17 cellular contexts compared by ENCODE assay signal in genomic region chr6:108594640-108595039, GRCh38. TPM values are rescaled to one million over a fixed set of nuclear protein-coding genes. Genes with fewer than 3 reads are reported as not detected.
DNase-seq lines count a peak whose midpoint lies in the region; ATAC-seq, FAIRE-seq and TF ChIP-seq lines count a peak whose summit lies in the region.
"Had no signal": no experiment of that assay in that cellular context is flagged by ENCODE, and none has a peak within 500 bp of the region (broad histone marks: within the 10 kb centered on the region; RNA-seq: fewer than 3 reads in every experiment).

No MANE protein-coding gene starts in this region.

- H3K9ac ChIP-seq in PC-3 (ENCODE audit: low read length) = no peak overlapping the region
- no peak overlapping the region; a peak in 1 of 7 replicates for H3K9ac ChIP-seq in H1 (replicated peaks in 1 of 4; ENCODE audit: extremely low read depth in 1 of 4, low read depth in 3 of 4, low read length in 3 of 4)
- H3K9ac ChIP-seq in mesenchymal stem cell (ENCODE audit: low read length) = no peak overlapping the region
- H3K9ac ChIP-seq: GM23248 had no signal

- H3K23ac ChIP-seq in H1 (ENCODE audit: insufficient read length) = no peak overlapping the region
- H3K23ac ChIP-seq in mesenchymal stem cell (ENCODE audit: low read length in 2 of 2) = no peak overlapping the region

- H4K20me1 ChIP-seq in PC-3 (ENCODE audit: low read length) (peaks cover 21% of the 10 kb centered on the region; the same call in 1 of the 2 replicates), H1 (replicated peaks in 1 of 2; ENCODE audit: control insufficient read depth in 1 of 2, insufficient read depth in 2 of 2, low read length in 2 of 2) (peaks cover 0 to 2% of the 10 kb centered on the region in 2 experiments)

- no peak for ATAC-seq in PC-3
- ATAC-seq: stimulated activated effector memory CD8-positive, alpha-beta T cell treated with anti-CD3 and anti-CD28 coated beads, Interleukin-12 subunit alpha, Interleukin-12 subunit beta, amount 100 ng/mL, for 72 hours had no signal

- H3K23me2 ChIP-seq in H1 (ENCODE audit: low read depth, low read length) = no peaks in the 10 kb centered on the region

- H3K4me3 ChIP-seq in PC-3 (ENCODE audit: low read length) (no peak overlapping the region), H1 (ENCODE audit: extremely low read depth in 1 of 4, insufficient read depth in 2 of 4, low read depth in 3 of 4, low read length in 4 of 4) (no peak overlapping the region), mesenchymal stem cell (ENCODE audit: insufficient read depth in 1 of 2, low read depth in 1 of 2, low read length in 2 of 2) (no peak overlapping the region), tibial artery (no peak overlapping the region)
- no peak overlapping the region for H3K4me3 ChIP-seq in CD4-positive, alpha-beta memory T cell (ENCODE audit: low read length in 2 of 2)
- H3K4me3 ChIP-seq: adrenal gland, GM23248 had no signal

- H3K79me2 ChIP-seq in PC-3 (ENCODE audit: low read length) (peaks cover 99% of the 10 kb centered on the region), H1 (ENCODE audit: control insufficient read depth in 1 of 2, insufficient read depth in 2 of 2, low read length in 2 of 2) (peaks cover 0 to 91% of the 10 kb centered on the region in 2 experiments; a peak in 2 of 4 replicates)

- H4K91ac ChIP-seq in H1 (replicated peaks; ENCODE audit: insufficient read length, low read length) = no peak overlapping the region
- H4K91ac ChIP-seq in mesenchymal stem cell (ENCODE audit: low read length) = no peak overlapping the region

- no peak overlapping the region for H3K27ac ChIP-seq in PC-3 (ENCODE audit: low read length)
- H3K27ac ChIP-seq in H1 (ENCODE audit: low read depth, low read length) = no peak overlapping the region
- no peak overlapping the region for H3K27ac ChIP-seq in mesenchymal stem cell (ENCODE audit: low read length, poor library complexity, severe bottlenecking)
- H3K27ac ChIP-seq in tibial artery = peak overlapping the region; percentile 69 to 83
- H3K27ac ChIP-seq in CD4-positive, alpha-beta memory T cell (ENCODE audit: low read depth, low read length) = no peak overlapping the region
- H3K27ac ChIP-seq: GM23248 had no signal

- H3K56ac ChIP-seq in H1 (replicated peaks; ENCODE audit: insufficient read length, low read depth, low read length) = no peak overlapping the region

- no peak overlapping the region for H3K4me2 ChIP-seq in PC-3 (ENCODE audit: low read length)
- no peak overlapping the region for H3K4me2 ChIP-seq in H1 (ENCODE audit: insufficient read depth in 1 of 2, low read depth in 2 of 2, low read length in 2 of 2)
- H3K4me2 ChIP-seq in mesenchymal stem cell (ENCODE audit: low read length, poor library complexity, severe bottlenecking) = no peak overlapping the region

- H2BK15ac ChIP-seq in H1 (ENCODE audit: low read length) = no peak overlapping the region
- no peak overlapping the region for H2BK15ac ChIP-seq in mesenchymal stem cell (ENCODE audit: low read depth, poor library complexity, severe bottlenecking)

- H3K18ac ChIP-seq in H1 (ENCODE audit: extremely low read depth, low read length) (peak overlapping the region; percentile 74; the same call in 1 of the 2 replicates), mesenchymal stem cell (ENCODE audit: low read depth in 1 of 2, low read length in 2 of 2) (no peak overlapping the region)

- no peaks in the 10 kb centered on the region for H3K9me3 Mint-ChIP-seq in CD4-positive, alpha-beta memory T cell
- no peaks in the 10 kb centered on the region for H3K9me3 Mint-ChIP-seq in immature natural killer cell
- H3K9me3 Mint-ChIP-seq: stimulated activated effector memory CD8-positive, alpha-beta T cell treated with anti-CD3 and anti-CD28 coated beads, Interleukin-12 subunit alpha, Interleukin-12 subunit beta, amount 100 ng/mL, for 72 hours had no signal

- H3K27me3 Mint-ChIP-seq in CD4-positive, alpha-beta memory T cell = no peaks in the 10 kb centered on the region
- H3K27me3 Mint-ChIP-seq in immature natural killer cell (ENCODE audit: low read depth in 3 of 3) = peaks cover 0 to 4% (median 0%) of the 10 kb centered on the region in 3 donors
- H3K27me3 Mint-ChIP-seq: CD4-positive, CD25-positive, alpha-beta regulatory T cell had no signal

- H2BK20ac ChIP-seq in H1 (ENCODE audit: low read length) = no peak overlapping the region

- H3K36me3 ChIP-seq in PC-3 (ENCODE audit: low read depth, low read length) (no peaks in the 10 kb centered on the region), H1 (ENCODE audit: control insufficient read depth in 2 of 4, insufficient read depth in 4 of 4, low read length in 3 of 4) (no peaks in the 10 kb centered on the region), mesenchymal stem cell (ENCODE audit: control insufficient read depth in 1 of 2, insufficient read depth in 2 of 2, low read depth in 1 of 2, low read length in 2 of 2) (no peaks in the 10 kb centered on the region), tibial artery (no peaks in the 10 kb centered on the region)
- H3K36me3 ChIP-seq in CD4-positive, alpha-beta memory T cell (ENCODE audit: insufficient read depth, low read length) = no peaks in the 10 kb centered on the region
- H3K36me3 ChIP-seq: adrenal gland had no signal

- H2BK5ac ChIP-seq in H1 (ENCODE audit: low read depth, low read length) = no peak overlapping the region
- H2BK5ac ChIP-seq in mesenchymal stem cell (ENCODE audit: low read depth, low read length, poor library complexity, severe bottlenecking) = no peak overlapping the region

- no peak overlapping the region for H2AFZ ChIP-seq in PC-3 (ENCODE audit: low read length)
- H2AFZ ChIP-seq in H1 (ENCODE audit: low read length) = no peak overlapping the region
- H2AFZ ChIP-seq in mesenchymal stem cell (ENCODE audit: low read depth, low read length) = no peak overlapping the region
- H2AFZ ChIP-seq: GM23248 had no signal

- intact Hi-C loops in PC-3 (cut with micrococcal nuclease) (no loop called here), tibial artery (cut with DNase I; ENCODE audit: low total_unique reads) (no loop called here)
- intact Hi-C loops in CD4-positive, alpha-beta memory T cell (cut with micrococcal nuclease) = loop anchor here (5.0 kb wide), 1 partner anchor 38 kb away; no protein-coding TSS in a partner anchor

- H3K9me3 ChIP-seq in PC-3 (ENCODE audit: low read length) (no peaks in the 10 kb centered on the region), H1 (ENCODE audit: insufficient read depth in 2 of 2, low read depth in 1 of 2, low read length in 1 of 2) (no peaks in the 10 kb centered on the region), mesenchymal stem cell (ENCODE audit: control insufficient read depth, low read length) (no peaks in the 10 kb centered on the region), tibial artery (no peaks in the 10 kb centered on the region)
- H3K9me3 ChIP-seq in CD4-positive, alpha-beta memory T cell (ENCODE audit: control insufficient read depth in 1 of 2, low read length in 2 of 2) = no peaks in the 10 kb centered on the region
- H3K9me3 ChIP-seq: adrenal gland had no signal

- H4K8ac ChIP-seq in H1 (ENCODE audit: extremely low read depth, insufficient read depth, low read length) (no peak overlapping the region), mesenchymal stem cell (ENCODE audit: low read length) (no peak overlapping the region)

- no peaks in the 10 kb centered on the region for H3K36me3 Mint-ChIP-seq in CD4-positive, alpha-beta memory T cell
- no peaks in the 10 kb centered on the region for H3K36me3 Mint-ChIP-seq in immature natural killer cell

- TF ChIP-seq EP300 in H1 (IDR thresholded peaks at IDR 0.05; ENCODE audit: borderline replicate concordance in 1 of 2, low read depth in 2 of 2, low read length in 2 of 2) = no peak

- peaks cover 8% of the 10 kb centered on the region for H3K4me1 ChIP-seq in PC-3 (ENCODE audit: insufficient read depth, low read length)
- peaks cover 0 to 6% (median 4%) of the 10 kb centered on the region in 4 experiments; a peak in 3 of 7 replicates for H3K4me1 ChIP-seq in H1 (replicated peaks in 1 of 4; ENCODE audit: control insufficient read depth in 3 of 4, insufficient read depth in 4 of 4, low read length in 3 of 4)
- peaks cover 15% of the 10 kb centered on the region for H3K4me1 ChIP-seq in mesenchymal stem cell (ENCODE audit: control insufficient read depth, insufficient read depth, low read depth, low read length)
- peaks cover 0 to 99% (median 91%) of the 10 kb centered on the region in 4 donors for H3K4me1 ChIP-seq in tibial artery
- peaks cover 23% of the 10 kb centered on the region for H3K4me1 ChIP-seq in CD4-positive, alpha-beta memory T cell (ENCODE audit: insufficient read depth, low read length)

- no peak overlapping the region for H4K5ac ChIP-seq in H1 (ENCODE audit: insufficient read length, low read depth, low read length)

- H3K27ac Mint-ChIP-seq in CD4-positive, alpha-beta memory T cell = peak overlapping the region in 1 of 7 donors; percentile 48
- H3K27ac Mint-ChIP-seq in immature natural killer cell = peak overlapping the region in 1 of 6 donors; percentile 36
- H3K27ac Mint-ChIP-seq: CD4-positive, CD25-positive, alpha-beta regulatory T cell; stimulated activated effector memory CD8-positive, alpha-beta T cell treated with anti-CD3 and anti-CD28 coated beads, Interleukin-12 subunit alpha, Interleukin-12 subunit beta, amount 100 ng/mL, for 72 hours had no signal

- H3K4ac ChIP-seq in H1 (replicated peaks; ENCODE audit: insufficient read length, low read depth, low read length) (no peak overlapping the region), mesenchymal stem cell (ENCODE audit: low read depth in 1 of 2, low read length in 2 of 2) (peak overlapping the region in 1 of 2 experiments; percentile 46)

- TF ChIP-seq CTCF in PC-3 (conservative IDR thresholded peaks at IDR 0.05; ENCODE audit: low read depth, low read length) = no peak
- no peak for TF ChIP-seq CTCF in H1 (IDR thresholded peaks at IDR 0.05; ENCODE audit: control extremely low read depth in 1 of 3, insufficient read depth in 1 of 3, low read depth in 1 of 3, low read length in 3 of 3)
- no peak for TF ChIP-seq CTCF in tibial artery (IDR thresholded peaks at IDR 0.05)

- no peak for TF ChIP-seq RAD21 in H1 (IDR thresholded peaks at IDR 0.05 in 1 of 2, conservative IDR thresholded peaks at IDR 0.05 in 1 of 2; ENCODE audit: low read depth in 2 of 2, low read length in 2 of 2)

- H3K14ac ChIP-seq in H1 (ENCODE audit: insufficient read length) = no peak overlapping the region
- peak overlapping the region in 1 of 2 experiments; percentile 92 for H3K14ac ChIP-seq in mesenchymal stem cell (ENCODE audit: low read length in 2 of 2)

- H3K27me3 ChIP-seq in PC-3 (ENCODE audit: low read length) (no peaks in the 10 kb centered on the region), H1 (replicated peaks in 1 of 4; ENCODE audit: control insufficient read depth in 3 of 4, extremely low read depth in 1 of 4, insufficient read depth in 3 of 4, low read length in 3 of 4) (no peaks in the 10 kb centered on the region), mesenchymal stem cell (ENCODE audit: control insufficient read depth in 1 of 2, insufficient read depth in 1 of 2, low read length in 2 of 2) (no peaks in the 10 kb centered on the region), tibial artery (no peaks in the 10 kb centered on the region)
- no peaks in the 10 kb centered on the region for H3K27me3 ChIP-seq in CD4-positive, alpha-beta memory T cell (ENCODE audit: insufficient read depth, low read length)
- H3K27me3 ChIP-seq: adrenal gland had no signal

- H3K79me1 ChIP-seq in H1 (ENCODE audit: low read depth, low read length) (peaks cover 6% of the 10 kb centered on the region; the same call in 1 of the 2 replicates), mesenchymal stem cell (replicated peaks; ENCODE audit: low read length, poor library complexity, severe bottlenecking) (no peaks in the 10 kb centered on the region)

- DNase-seq in PC-3 (peak; percentile 13), H1 (ENCODE audit: low read depth in 1 of 2, low spot score in 2 of 2) (no peak), mesenchymal stem cell (no peak), tibial artery (peak; percentile 57 to 81), NCI-H82 treated with DMSO at 0.1 percent for 48 hours (lab: John Stamatoyannopoulos, UW; ENCODE audit: unreplicated experiment) (no peak), immature natural killer cell (no peak)
- no peak for DNase-seq in CD4-positive, alpha-beta memory T cell
- no peak for DNase-seq in stimulated activated CD4-positive, alpha-beta T cell treated with anti-CD3 and anti-CD28 coated beads, Interleukin-2, amount 100 ng/mL, for 48 hours
- DNase-seq: adrenal gland; CD4-positive, CD25-positive, alpha-beta regulatory T cell; foreskin melanocyte; GM23248; kidney; NCI-H2081 treated with DMSO at 0.1 percent for 48 hours; stimulated activated CD4-positive, alpha-beta T cell treated with anti-CD3 and anti-CD28 coated beads, Interleukin-2, amount 100 ng/mL, for 24 hours; SW 1271 had no signal

- H2AK5ac ChIP-seq in H1 (ENCODE audit: low read depth, low read length) (no peak overlapping the region), mesenchymal stem cell (ENCODE audit: low read length, severe bottlenecking) (peak overlapping the region; percentile 44)

- TF ChIP-seq POLR2A in H1 (IDR thresholded peaks at IDR 0.05; ENCODE audit: control extremely low read depth in 1 of 2, low read depth in 2 of 2, low read length in 2 of 2) = no peak

- peaks cover 29 to 70% (median 49%) of the 10 kb centered on the region in 4 donors for H3K4me1 Mint-ChIP-seq in CD4-positive, alpha-beta memory T cell
- H3K4me1 Mint-ChIP-seq in immature natural killer cell = peaks cover 71 to 95% of the 10 kb centered on the region in 2 donors

- peak overlapping the region in 1 of 8 donors; percentile 16 for H3K4me3 Mint-ChIP-seq in CD4-positive, alpha-beta memory T cell
- peak overlapping the region in 2 of 5 donors; percentile 14 to 43 for H3K4me3 Mint-ChIP-seq in immature natural killer cell
- H3K4me3 Mint-ChIP-seq: CD4-positive, CD25-positive, alpha-beta regulatory T cell; stimulated activated effector memory CD8-positive, alpha-beta T cell treated with anti-CD3 and anti-CD28 coated beads, Interleukin-12 subunit alpha, Interleukin-12 subunit beta, amount 100 ng/mL, for 72 hours had no signal

- no TSS peak for BruUV-seq in PC-3 (replicated peaks; lab: Mats Ljungman, UMichigan)

- WGBS in H1 (ENCODE audit: extremely low coverage in 1 of 2, insufficient coverage in 1 of 2, insufficient read length in 1 of 2, insufficient replicate concordance in 2 of 2, low coverage in 1 of 2, low lambda C conversion rate in 2 of 2, missing lambda C conversion rate in 1 of 2), 2 experiments = 78% methylated on average over 4 of the region's 4 CpGs; no CpG with 5 or more reads in 1 of the 2 experiments
- WGBS in mesenchymal stem cell = 97% methylated on average over 2 of the region's 4 CpGs

- POLR2A ChIA-PET in PC-3 (lab: Charles Lee; ENCODE audit: unreplicated experiment) = interaction anchor here (0.5 kb wide), 1 partner anchor 399 kb away, joined by 19 read pairs; no protein-coding TSS in a partner anchor
- POLR2A ChIA-PET in H1 (lab: Charles Lee; ENCODE audit: partially characterized antibody) = interaction anchor here (0.7 kb wide), 2 partner anchors 9 to 34 kb away, joined by 3 read pairs; partner anchors contain the start of gene FOXO3
- POLR2A ChIA-PET in CD4-positive, alpha-beta memory T cell (lab: Charles Lee; ENCODE audit: partially characterized antibody) = no interaction called here

- H3K9me2 ChIP-seq in PC-3 (replicated peaks; ENCODE audit: low read length) = no peaks in the 10 kb centered on the region

- FAIRE-seq in H1 (lab: Jason Lieb, UNC) = no peak
- FAIRE-seq: kidney had no signal

- CTCF ChIA-PET in PC-3 (lab: Charles Lee) (no interaction called here), H1 (lab: Charles Lee; ENCODE audit: partially characterized antibody) (no interaction called here)
- CTCF ChIA-PET in CD4-positive, alpha-beta memory T cell (lab: Charles Lee; ENCODE audit: partially characterized antibody) = no interaction called here

- H2BK12ac ChIP-seq in H1 (ENCODE audit: low read depth, low read length) = no peak overlapping the region
- peak overlapping the region in 1 of 2 experiments; percentile 59 for H2BK12ac ChIP-seq in mesenchymal stem cell (ENCODE audit: low read length in 2 of 2)

- H3F3A ChIP-seq in PC-3 (ENCODE audit: low read length, unreplicated experiment) = no peaks in the 10 kb centered on the region

- no peak overlapping the region for H2BK120ac ChIP-seq in H1 (replicated peaks; ENCODE audit: low read depth, low read length)
- no peak overlapping the region for H2BK120ac ChIP-seq in mesenchymal stem cell (ENCODE audit: low read depth, low read length)

RNA-seq across cellular contexts. Expression of gene FOXO3, which starts 33.9 kb away (rescaled TPM):
- total RNA-seq in PC-3 (2014; rRNA removed) = 12.8 and 19.9 TPM in 2 replicates
- total RNA-seq in H1 (2021; fragmentation: NEBNext Ultra II Directional; extraction: Animal tissue kit (Norgen Biotek cat#: 25700)) = 19.3 and 20.2 TPM in 2 replicates
- polyA plus RNA-seq in H1 (2011; rRNA removed) (13.1 and 17.0 TPM in 2 replicates), immature natural killer cell (10 to 100 TPM; 20.3 to 41.3 (median 36.4) TPM)
- polyA plus RNA-seq in H1 (2011; cell fraction: cytosol; rRNA removed) = 11.8 TPM
- 18.4 TPM for polyA plus RNA-seq in H1 (2011; cell fraction: nucleus; rRNA removed)
- polyA plus RNA-seq in H1 (2012, experiment 1 of 2) = 8.1 to 9.8 TPM (median 9.7 TPM) in 4 replicates
- polyA plus RNA-seq in H1 (2012, experiment 2 of 2) = 1.2 TPM
- polyA plus RNA-seq in H1 (2013, experiment 1 of 2) = 9.0 TPM
- polyA plus RNA-seq in H1 (2013, experiment 2 of 2) = 9.8 TPM
- 65.0 and 75.5 TPM in 2 replicates for polyA minus RNA-seq in H1 (2011; rRNA and poly(A)+ RNA removed)
- polyA minus RNA-seq in H1 (2011; cell fraction: cytosol; rRNA and poly(A)+ RNA removed) = 23.7 TPM
- polyA minus RNA-seq in H1 (2011; cell fraction: nucleus; rRNA and poly(A)+ RNA removed) = 39.2 TPM
- 19.2 TPM for polyA plus RNA-seq in mesenchymal stem cell (2013, experiment 1 of 2)
- polyA plus RNA-seq in mesenchymal stem cell (2013, experiment 2 of 2) = 18.8 TPM
- 10 to 100 TPM; 26.4 to 27.0 TPM for total RNA-seq in CD4-positive, alpha-beta memory T cell
- polyA plus RNA-seq in CD4-positive, alpha-beta memory T cell = 10 to 100 TPM; 18.3 to 23.7 TPM

Comparison
In these comparisons a context has a peak if more than half of its experiments do, and no peak if none do; other contexts are left out.
1. DNase-seq: peak in PC-3 (single experiment) and tibial artery (2 of 2); none in H1 (0 of 2), mesenchymal stem cell (single experiment), CD4-positive, alpha-beta memory T cell (0 of 5), NCI-H82 treated with DMSO at 0.1 percent for 48 hours (single experiment), stimulated activated CD4-positive, alpha-beta T cell treated with anti-CD3 and anti-CD28 coated beads, Interleukin-2, amount 100 ng/mL, for 48 hours (0 of 2) and immature natural killer cell (0 of 3).
2. H3K27ac ChIP-seq: peak in tibial artery (2 of 2); none in PC-3 (single experiment), H1 (single experiment), mesenchymal stem cell (single experiment) and CD4-positive, alpha-beta memory T cell (single experiment).